14 cellular contexts compared by ENCODE assay signal in the genomic region with DNA sequence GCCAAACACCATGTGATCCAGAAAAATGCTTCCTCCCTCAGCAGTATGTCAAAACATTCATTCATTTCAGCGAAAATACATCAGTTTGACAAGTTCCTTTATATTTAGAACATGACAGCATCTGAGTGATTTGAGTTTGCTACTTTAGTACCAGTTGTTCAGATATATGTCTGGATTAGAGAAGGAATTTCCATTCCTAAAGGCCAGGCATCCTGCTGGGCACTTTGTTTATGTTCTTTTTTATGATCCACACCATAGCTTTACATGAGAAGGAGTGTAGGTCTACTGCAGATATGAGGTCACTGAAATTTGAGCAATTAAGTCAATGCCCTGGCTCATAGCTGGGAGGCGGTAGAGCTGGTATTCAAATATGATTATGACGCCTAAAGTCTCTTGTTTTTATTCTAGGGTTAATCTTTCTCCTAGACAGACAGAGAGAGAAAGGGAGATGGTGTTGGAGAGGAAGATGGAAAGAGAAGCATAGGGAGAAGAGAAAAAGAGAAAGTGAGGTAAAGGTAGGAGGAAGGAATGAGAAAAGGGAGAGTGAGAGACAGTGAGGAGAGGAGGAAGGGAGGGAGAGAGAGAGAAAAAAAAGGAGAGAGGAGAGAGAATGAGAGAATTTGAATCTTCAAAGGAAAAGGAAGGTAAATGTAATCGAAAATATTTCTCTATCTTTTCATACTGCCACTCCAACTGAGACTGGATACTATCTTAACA.
DNase-seq lines count a peak whose midpoint lies in the region; ATAC-seq and TF ChIP-seq lines count a peak whose summit lies in the region.
"Had no signal": no experiment of that assay in that cellular context is flagged by ENCODE, and none has a peak within 500 bp of the region (broad histone marks: within the 10 kb centered on the region; RNA-seq: fewer than 3 reads in every experiment).

No MANE protein-coding gene starts in this region.

- H3K9me3 Mint-ChIP-seq in WTC11: no peaks in the 10 kb centered on the region

- peak; percentile 96 for TF ChIP-seq EP300 in neural cell (conservative IDR thresholded peaks at IDR 0.05; ENCODE audit: poor library complexity, severe bottlenecking)

- H3K36me3 Mint-ChIP-seq in WTC11: no peaks in the 10 kb centered on the region
- H3K36me3 Mint-ChIP-seq: CD4-positive, alpha-beta memory T cell had no signal

- H3K9me3 ChIP-seq in HEK293 (ENCODE audit: control insufficient read depth, insufficient read depth, low read depth, low read length) (no peaks in the 10 kb centered on the region), neural cell (ENCODE audit: low read length) (no peaks in the 10 kb centered on the region)
- H3K9me3 ChIP-seq: HAP-1 had no signal

- H3F3A ChIP-seq in neural cell (ENCODE audit: insufficient read depth, low read length, poor library complexity, severe bottlenecking): no peaks in the 10 kb centered on the region

- peak overlapping the region; percentile 47 for H3K9ac ChIP-seq in neural cell (ENCODE audit: low read length)

- H3K27ac Mint-ChIP-seq in WTC11: no peak overlapping the region
- H3K27ac Mint-ChIP-seq: CD4-positive, alpha-beta memory T cell had no signal

- H4K20me1 ChIP-seq in neural cell (ENCODE audit: insufficient read depth): no peaks in the 10 kb centered on the region

- no peak overlapping the region for H2AFZ ChIP-seq in neural cell (ENCODE audit: low read depth, low read length)

- TF ChIP-seq RAD21 in neural cell (conservative IDR thresholded peaks at IDR 0.05): peak; percentile 45

- H3K4me3 ChIP-seq in HEK293 (ENCODE audit: low read depth, low read length) (no peak overlapping the region), neural cell (ENCODE audit: low read length) (peak overlapping the region; percentile 6)
- H3K4me3 ChIP-seq: HAP-1 had no signal

- no peak for ATAC-seq in WTC11

- no peak overlapping the region for H3K4me3 Mint-ChIP-seq in WTC11
- H3K4me3 Mint-ChIP-seq: CD4-positive, alpha-beta memory T cell had no signal

- H3K27me3 ChIP-seq in neural cell (ENCODE audit: insufficient read depth, low read depth, low read length): no peaks in the 10 kb centered on the region

- TF ChIP-seq CTCF in HEK293 (tag by site-specific recombination; IDR thresholded peaks at IDR 0.05) (0 out of 2 replicates have a peak, but pooled peaks have one; percentile 30), neural cell (IDR thresholded peaks at IDR 0.05; ENCODE audit: poor library complexity, severe bottlenecking) (peak; percentile 58), WTC11 (IDR thresholded peaks at IDR 0.05) (no peak)

- CTCF ChIA-PET in HEK293 (lab: Yijun Ruan, JAX): interaction anchor here (0.7 to 1.1 kb wide), 3 partner anchors 16 to 55 kb away, joined by 3 to 5 read pairs (median 4); no protein-coding TSS in a partner anchor
- CTCF ChIA-PET in WTC11 (lab: Charles Lee): no interaction called here

- H3K36me3 ChIP-seq in HEK293 (ENCODE audit: control insufficient read depth in 2 of 2, insufficient read depth in 1 of 2, low read length in 2 of 2) (no peaks in the 10 kb centered on the region), neural cell (ENCODE audit: insufficient read depth, low read length) (no peaks in the 10 kb centered on the region)
- H3K36me3 ChIP-seq: HAP-1 had no signal

- peaks cover 27% of the 10 kb centered on the region for H3K4me1 ChIP-seq in HEK293 (ENCODE audit: control insufficient read depth, insufficient read depth, low read length)

- H3K9me2 ChIP-seq in neural cell (ENCODE audit: insufficient read depth, low read length): no peaks in the 10 kb centered on the region

- peak overlapping the region; percentile 11 for H3K4me2 ChIP-seq in neural cell (ENCODE audit: low read length)

- H3K79me2 ChIP-seq in neural cell (replicated peaks; ENCODE audit: insufficient read depth, low read length): no peaks in the 10 kb centered on the region

- H3K27ac ChIP-seq in HEK293 (ENCODE audit: extremely low read depth, low read depth, low read length) (no peak overlapping the region; the same call in 1 of the 2 replicates), neural cell (ENCODE audit: low read length) (peak overlapping the region; percentile 85)

- H3K27me3 Mint-ChIP-seq in WTC11 (ENCODE audit: low read depth): no peaks in the 10 kb centered on the region

- DNase-seq in NCI-H446 treated with DMSO at 0.1 percent for 48 hours (lab: John Stamatoyannopoulos, UW) (peak; percentile 24), kidney tubule cell (ENCODE audit: low spot score) (no peak), WTC11 (ENCODE audit: low spot score) (no peak), NCI-H2029 treated with DMSO at 0.1 percent for 48 hours (lab: John Stamatoyannopoulos, UW) (no peak)
- DNase-seq: C1 segment of cervical spinal cord; Calu3; CD4-positive, alpha-beta memory T cell; COR-L47; DMS53; DMS79 treated with DMSO at 0.1 percent for 48 hours; GOT3 had no signal

- H3K4me1 Mint-ChIP-seq in WTC11: peaks cover 29% of the 10 kb centered on the region
- H3K4me1 Mint-ChIP-seq: CD4-positive, alpha-beta memory T cell had no signal

- POLR2A ChIA-PET in HEK293 (lab: Yijun Ruan, JAX) (no interaction called here), WTC11 (lab: Charles Lee) (no interaction called here)

TF ChIP-seq in HEK293, 187 proteins besides CTCF, POLR2A, EP300 and RAD21 (continues in another document):
- TF ChIP-seq, protein P1, sequence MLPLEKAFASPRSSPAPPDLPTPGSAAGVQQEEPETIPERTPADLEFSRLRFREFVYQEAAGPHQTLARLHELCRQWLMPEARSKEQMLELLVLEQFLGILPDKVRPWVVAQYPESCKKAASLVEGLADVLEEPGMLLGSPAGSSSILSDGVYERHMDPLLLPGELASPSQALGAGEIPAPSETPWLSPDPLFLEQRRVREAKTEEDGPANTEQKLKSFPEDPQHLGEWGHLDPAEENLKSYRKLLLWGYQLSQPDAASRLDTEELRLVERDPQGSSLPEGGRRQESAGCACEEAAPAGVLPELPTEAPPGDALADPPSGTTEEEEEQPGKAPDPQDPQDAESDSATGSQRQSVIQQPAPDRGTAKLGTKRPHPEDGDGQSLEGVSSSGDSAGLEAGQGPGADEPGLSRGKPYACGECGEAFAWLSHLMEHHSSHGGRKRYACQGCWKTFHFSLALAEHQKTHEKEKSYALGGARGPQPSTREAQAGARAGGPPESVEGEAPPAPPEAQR (tag by site-specific recombination; IDR thresholded peaks at IDR 0.05): no peak
- TF ChIP-seq GLIS2 (tag by site-specific recombination; IDR thresholded peaks at IDR 0.05) (no peak), ZNF792 (tag by site-specific recombination; IDR thresholded peaks at IDR 0.05) (no peak), ZNF132 (tag by site-specific recombination; IDR thresholded peaks at IDR 0.05; ENCODE audit: borderline replicate concordance) (no peak), TCF7L2 (IDR thresholded peaks at IDR 0.05; ENCODE audit: borderline replicate concordance, low read depth, low read length) (no peak), ZNF311 (tag by site-specific recombination; IDR thresholded peaks at IDR 0.05; ENCODE audit: borderline replicate concordance) (no peak), ZNF776 (tag by site-specific recombination; IDR thresholded peaks at IDR 0.05; ENCODE audit: borderline replicate concordance) (no peak)

TF ChIP-seq in neural cell, 6 proteins besides CTCF, POLR2A, EP300 and RAD21 (continues in another document):
- no peak for TF ChIP-seq SMC3 (conservative IDR thresholded peaks at IDR 0.05; ENCODE audit: poor library complexity)
- no peak for TF ChIP-seq TAF1 (IDR thresholded peaks at IDR 0.05; ENCODE audit: low read depth)

TF ChIP-seq in WTC11, 78 proteins besides CTCF, POLR2A, EP300 and RAD21 (continues in another document):
- TF ChIP-seq, protein P2, sequence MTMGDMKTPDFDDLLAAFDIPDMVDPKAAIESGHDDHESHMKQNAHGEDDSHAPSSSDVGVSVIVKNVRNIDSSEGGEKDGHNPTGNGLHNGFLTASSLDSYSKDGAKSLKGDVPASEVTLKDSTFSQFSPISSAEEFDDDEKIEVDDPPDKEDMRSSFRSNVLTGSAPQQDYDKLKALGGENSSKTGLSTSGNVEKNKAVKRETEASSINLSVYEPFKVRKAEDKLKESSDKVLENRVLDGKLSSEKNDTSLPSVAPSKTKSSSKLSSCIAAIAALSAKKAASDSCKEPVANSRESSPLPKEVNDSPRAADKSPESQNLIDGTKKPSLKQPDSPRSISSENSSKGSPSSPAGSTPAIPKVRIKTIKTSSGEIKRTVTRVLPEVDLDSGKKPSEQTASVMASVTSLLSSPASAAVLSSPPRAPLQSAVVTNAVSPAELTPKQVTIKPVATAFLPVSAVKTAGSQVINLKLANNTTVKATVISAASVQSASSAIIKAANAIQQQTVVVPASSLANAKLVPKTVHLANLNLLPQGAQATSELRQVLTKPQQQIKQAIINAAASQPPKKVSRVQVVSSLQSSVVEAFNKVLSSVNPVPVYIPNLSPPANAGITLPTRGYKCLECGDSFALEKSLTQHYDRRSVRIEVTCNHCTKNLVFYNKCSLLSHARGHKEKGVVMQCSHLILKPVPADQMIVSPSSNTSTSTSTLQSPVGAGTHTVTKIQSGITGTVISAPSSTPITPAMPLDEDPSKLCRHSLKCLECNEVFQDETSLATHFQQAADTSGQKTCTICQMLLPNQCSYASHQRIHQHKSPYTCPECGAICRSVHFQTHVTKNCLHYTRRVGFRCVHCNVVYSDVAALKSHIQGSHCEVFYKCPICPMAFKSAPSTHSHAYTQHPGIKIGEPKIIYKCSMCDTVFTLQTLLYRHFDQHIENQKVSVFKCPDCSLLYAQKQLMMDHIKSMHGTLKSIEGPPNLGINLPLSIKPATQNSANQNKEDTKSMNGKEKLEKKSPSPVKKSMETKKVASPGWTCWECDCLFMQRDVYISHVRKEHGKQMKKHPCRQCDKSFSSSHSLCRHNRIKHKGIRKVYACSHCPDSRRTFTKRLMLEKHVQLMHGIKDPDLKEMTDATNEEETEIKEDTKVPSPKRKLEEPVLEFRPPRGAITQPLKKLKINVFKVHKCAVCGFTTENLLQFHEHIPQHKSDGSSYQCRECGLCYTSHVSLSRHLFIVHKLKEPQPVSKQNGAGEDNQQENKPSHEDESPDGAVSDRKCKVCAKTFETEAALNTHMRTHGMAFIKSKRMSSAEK (CRISPR knock-in tag; IDR thresholded peaks at IDR 0.05; ENCODE audit: borderline replicate concordance): no peak
- no peak for TF ChIP-seq JAZF1 (CRISPR knock-in tag; IDR thresholded peaks at IDR 0.05)
- no peak for TF ChIP-seq NFYB (CRISPR knock-in tag; conservative IDR thresholded peaks at IDR 0.05; ENCODE audit: low read depth)
- no peak for TF ChIP-seq ZNF263 (CRISPR knock-in tag; IDR thresholded peaks at IDR 0.05; ENCODE audit: low read depth)
- TF ChIP-seq, protein P3, sequence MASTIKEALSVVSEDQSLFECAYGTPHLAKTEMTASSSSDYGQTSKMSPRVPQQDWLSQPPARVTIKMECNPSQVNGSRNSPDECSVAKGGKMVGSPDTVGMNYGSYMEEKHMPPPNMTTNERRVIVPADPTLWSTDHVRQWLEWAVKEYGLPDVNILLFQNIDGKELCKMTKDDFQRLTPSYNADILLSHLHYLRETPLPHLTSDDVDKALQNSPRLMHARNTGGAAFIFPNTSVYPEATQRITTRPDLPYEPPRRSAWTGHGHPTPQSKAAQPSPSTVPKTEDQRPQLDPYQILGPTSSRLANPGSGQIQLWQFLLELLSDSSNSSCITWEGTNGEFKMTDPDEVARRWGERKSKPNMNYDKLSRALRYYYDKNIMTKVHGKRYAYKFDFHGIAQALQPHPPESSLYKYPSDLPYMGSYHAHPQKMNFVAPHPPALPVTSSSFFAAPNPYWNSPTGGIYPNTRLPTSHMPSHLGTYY (CRISPR knock-in tag; IDR thresholded peaks at IDR 0.05): no peak
